ENCODE assay signal across 9 cellular contexts in the genomic region with DNA sequence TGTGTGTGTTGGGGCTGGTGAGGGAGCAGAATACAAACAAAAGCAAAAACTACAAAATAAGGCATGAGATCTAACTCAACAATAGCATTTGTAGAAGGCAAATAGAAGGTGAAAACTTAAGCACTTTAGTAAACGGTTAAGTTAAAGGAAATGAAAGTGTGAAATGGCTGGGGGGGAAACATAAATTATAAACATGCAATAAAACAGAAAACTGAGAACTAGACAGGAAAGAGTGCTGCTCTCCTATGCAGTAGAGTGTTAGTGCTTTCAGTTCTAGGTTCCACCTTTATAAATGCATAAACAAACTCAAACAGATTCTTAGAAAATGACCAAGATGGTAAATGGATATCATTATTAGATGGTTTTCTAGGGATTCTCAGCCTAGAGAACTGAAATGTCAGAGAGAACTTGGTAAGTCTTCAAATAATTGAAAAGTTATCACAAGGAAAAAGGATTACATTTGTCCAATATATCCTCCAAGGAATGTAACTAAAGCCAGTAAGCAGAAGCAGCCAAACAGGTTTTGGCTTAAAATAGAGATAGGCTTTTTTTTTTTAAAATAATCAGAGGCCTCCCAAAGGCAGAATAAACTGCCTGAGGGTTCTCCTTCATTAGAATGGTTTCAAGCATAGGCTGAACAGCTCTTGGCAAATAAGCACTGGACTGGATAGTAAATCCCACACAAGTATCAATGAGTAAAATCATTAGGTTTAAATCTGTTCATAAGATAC. TPM values are rescaled to one million over a fixed set of nuclear protein-coding genes. Genes with fewer than 3 reads are reported as not detected.
DNase-seq lines count a peak whose midpoint lies in the region; ATAC-seq, FAIRE-seq and TF ChIP-seq lines count a peak whose summit lies in the region.
"Had no signal": no experiment of that assay in that cellular context is flagged by ENCODE, and none has a peak within 500 bp of the region (broad histone marks: within the 10 kb centered on the region; RNA-seq: fewer than 3 reads in every experiment).

No MANE protein-coding gene starts in this region.

- peak; percentile 25 for DNase-seq in NAMALWA (ENCODE audit: low spot score)
- DNase-seq in heart right ventricle, result no peak
- no peak for DNase-seq in NCI-H774 (lab: John Stamatoyannopoulos, UW)
- no peak for DNase-seq in AG08395 (ENCODE audit: low spot score)
- no peak for DNase-seq in activated CD4-positive, CD25-positive, alpha-beta regulatory T cell (lab: John Stamatoyannopoulos, UW)

- H3K9me3 ChIP-seq in heart right ventricle, result peaks cover 0 to 3% (median 0%) of the 10 kb centered on the region in 11 donors

- H3K27me3 ChIP-seq in heart right ventricle, result no peaks in the 10 kb centered on the region

- H3K4me1 ChIP-seq in heart right ventricle, result peaks cover 0 to 54% (median 40%) of the 10 kb centered on the region in 9 donors

- FAIRE-seq in islet of Langerhans (lab: Jason Lieb, UNC), result peak; percentile 45
- FAIRE-seq: astrocyte had no signal

- H3K36me3 ChIP-seq in heart right ventricle, result peaks cover 0 to 14% (median 6%) of the 10 kb centered on the region in 9 donors

- no peak for TF ChIP-seq CTCF in heart right ventricle (IDR thresholded peaks at IDR 0.05)

- peak overlapping the region in 1 of 10 donors; percentile 32 for H3K27ac ChIP-seq in heart right ventricle

- ATAC-seq in GM18873 (IDR thresholded peaks at IDR 0.05; ENCODE audit: low FRiP score, unreplicated experiment) (peak; percentile 34), HG02571 (IDR thresholded peaks at IDR 0.05; ENCODE audit: unreplicated experiment) (peak; percentile 45), heart right ventricle (no peak)

- 47 to 51% methylated on average over 1 of the region's 1 CpG for whole genome bisulfite sequencing in heart right ventricle, 2 donors

- intact Hi-C loops in heart right ventricle (cut with DNase I), result loop anchor here in 1 of 10 donors (2.0 kb wide), 1 partner anchor 56 kb away; no protein-coding TSS in a partner anchor

- H3K4me3 ChIP-seq in heart right ventricle, result no peak overlapping the region

RNA-seq across cellular contexts. Expression of gene RBM26, which starts 23.3 kb away (rescaled TPM):
- total RNA-seq in heart right ventricle, result 10 to 100 TPM; 18.6 to 28.6 (median 24.5) TPM
- 10 to 100 TPM in 1 of 2 donors, 1 to 10 TPM in 1; 7.5 to 46.8 TPM for polyA plus RNA-seq in heart right ventricle

Comparison
In these comparisons a context has a peak if more than half of its experiments do, and no peak if none do; other contexts are left out.
1. ATAC-seq: peak in GM18873 (single experiment) and HG02571 (single experiment); none in heart right ventricle (0 of 8).